In genomic region chr18:8212893-8213805, GRCh38 we compare ENCODE assay signal across 16 cellular contexts.
DNase-seq lines count a peak whose midpoint lies in the region; ATAC-seq and TF ChIP-seq lines count a peak whose summit lies in the region.
"Had no signal": no experiment of that assay in that cellular context is flagged by ENCODE, and none has a peak within 500 bp of the region (broad histone marks: within the 10 kb centered on the region; RNA-seq: fewer than 3 reads in every experiment).

No MANE protein-coding gene starts in this region.

- H3K4me1 ChIP-seq in mesenchymal stem cell (ENCODE audit: control insufficient read depth, insufficient read depth, low read depth, low read length): peaks cover 7% of the 10 kb centered on the region
- H3K4me1 ChIP-seq: esophagus squamous epithelium had no signal

- CTCF ChIA-PET in CD4-positive, alpha-beta T cell (lab: Charles Lee): no interaction called here

- H3K27me3 ChIP-seq in mesenchymal stem cell (ENCODE audit: control insufficient read depth in 1 of 2, insufficient read depth in 1 of 2, low read length in 2 of 2) (no peaks in the 10 kb centered on the region), WERI-Rb-1 (ENCODE audit: insufficient read depth, low read depth, severe bottlenecking) (no peaks in the 10 kb centered on the region)
- H3K27me3 ChIP-seq in CD4-positive, alpha-beta T cell (ENCODE audit: control insufficient read depth, insufficient read depth, low read length): no peaks in the 10 kb centered on the region
- H3K27me3 ChIP-seq: esophagus squamous epithelium, stomach had no signal

- H3K4me3 Mint-ChIP-seq in CD4-positive, alpha-beta T cell: no peak overlapping the region
- no peak overlapping the region for H3K4me3 Mint-ChIP-seq in stimulated activated effector memory CD8-positive, alpha-beta T cell treated with anti-CD3 and anti-CD28 coated beads, Interleukin-12 subunit alpha, Interleukin-12 subunit beta, amount 100 ng/mL, for 72 hours
- H3K4me3 Mint-ChIP-seq: CD4-positive, CD25-positive, alpha-beta regulatory T cell; immature natural killer cell had no signal

- no peak overlapping the region for H2AK5ac ChIP-seq in mesenchymal stem cell (ENCODE audit: low read length, severe bottlenecking)

- intact Hi-C loops in CD4-positive, alpha-beta T cell (cut with DNase I, micrococcal nuclease): no loop called here

- no peak overlapping the region for H3K18ac ChIP-seq in mesenchymal stem cell (ENCODE audit: low read depth in 1 of 2, low read length in 2 of 2)

- no peak overlapping the region for H3K9ac ChIP-seq in mesenchymal stem cell (ENCODE audit: low read length)

- H3K27ac ChIP-seq in mesenchymal stem cell (ENCODE audit: low read length, poor library complexity, severe bottlenecking) (no peak overlapping the region), WERI-Rb-1 (no peak overlapping the region)
- no peak overlapping the region for H3K27ac ChIP-seq in CD4-positive, alpha-beta T cell (ENCODE audit: low read depth, low read length)
- H3K27ac ChIP-seq: esophagus squamous epithelium, stomach had no signal

- no peaks in the 10 kb centered on the region for H3K36me3 Mint-ChIP-seq in CD4-positive, alpha-beta T cell (ENCODE audit: low read depth)
- H3K36me3 Mint-ChIP-seq in stimulated activated effector memory CD8-positive, alpha-beta T cell treated with anti-CD3 and anti-CD28 coated beads, Interleukin-12 subunit alpha, Interleukin-12 subunit beta, amount 100 ng/mL, for 72 hours: no peaks in the 10 kb centered on the region
- H3K36me3 Mint-ChIP-seq: CD4-positive, CD25-positive, alpha-beta regulatory T cell had no signal

- no peak for ATAC-seq in esophagus mucosa
- no peak for ATAC-seq in CD4-positive, alpha-beta T cell (ENCODE audit: poor library complexity)
- ATAC-seq in stimulated activated effector memory CD8-positive, alpha-beta T cell treated with anti-CD3 and anti-CD28 coated beads, Interleukin-12 subunit alpha, Interleukin-12 subunit beta, amount 100 ng/mL, for 72 hours: no peak

- no peak overlapping the region for H2BK5ac ChIP-seq in mesenchymal stem cell (ENCODE audit: low read depth, low read length, poor library complexity, severe bottlenecking)

- WGBS in mesenchymal stem cell: 72% methylated on average over 6 of the region's 8 CpGs

- no peaks in the 10 kb centered on the region for H3K27me3 Mint-ChIP-seq in CD4-positive, alpha-beta T cell
- H3K27me3 Mint-ChIP-seq: CD4-positive, CD25-positive, alpha-beta regulatory T cell had no signal

- H3K9me3 Mint-ChIP-seq in CD4-positive, alpha-beta T cell: no peaks in the 10 kb centered on the region
- peaks cover 4% of the 10 kb centered on the region for H3K9me3 Mint-ChIP-seq in stimulated activated effector memory CD8-positive, alpha-beta T cell treated with anti-CD3 and anti-CD28 coated beads, Interleukin-12 subunit alpha, Interleukin-12 subunit beta, amount 100 ng/mL, for 72 hours

- H3K4ac ChIP-seq in mesenchymal stem cell (ENCODE audit: low read depth in 1 of 2, low read length in 2 of 2): no peak overlapping the region

- no peak overlapping the region for H4K8ac ChIP-seq in mesenchymal stem cell (ENCODE audit: low read length)

- DNase-seq in Daoy (ENCODE audit: low read depth) (peak; percentile 28), M059J (ENCODE audit: low read depth) (peak; percentile 81), choroid plexus epithelial cell (ENCODE audit: low read depth) (peak; percentile 97), mesenchymal stem cell (peak; percentile 6), WERI-Rb-1 (no peak)
- DNase-seq in CD4-positive, alpha-beta T cell: no peak
- DNase-seq in stimulated activated effector memory CD8-positive, alpha-beta T cell treated with anti-CD3 and anti-CD28 coated beads, Interleukin-12 subunit alpha, Interleukin-12 subunit beta, amount 100 ng/mL, for 72 hours (ENCODE audit: low spot score in 2 of 2): no peak
- DNase-seq: activated naive CD4-positive, alpha-beta T cell treated with Interleukin-2 at 50 U/mL for 16 hours; CD4-positive, CD25-positive, alpha-beta regulatory T cell; esophagus squamous epithelium; immature natural killer cell; Karpas-422; NCI-H187; NCI-H774; stomach had no signal

- no peak overlapping the region for H3K14ac ChIP-seq in mesenchymal stem cell (ENCODE audit: low read length in 2 of 2)

- H3K9me3 ChIP-seq in mesenchymal stem cell (ENCODE audit: control insufficient read depth, low read length) (no peaks in the 10 kb centered on the region), WERI-Rb-1 (ENCODE audit: severe bottlenecking) (no peaks in the 10 kb centered on the region)
- no peaks in the 10 kb centered on the region for H3K9me3 ChIP-seq in CD4-positive, alpha-beta T cell (ENCODE audit: control insufficient read depth, low read length)
- H3K9me3 ChIP-seq: esophagus squamous epithelium, stomach had no signal

- H3K4me2 ChIP-seq in mesenchymal stem cell (ENCODE audit: low read length, poor library complexity, severe bottlenecking): no peak overlapping the region

- no peak overlapping the region for H2BK15ac ChIP-seq in mesenchymal stem cell (ENCODE audit: low read depth, poor library complexity, severe bottlenecking)

- no peak overlapping the region for H3K23ac ChIP-seq in mesenchymal stem cell (ENCODE audit: low read length in 2 of 2)

- no peaks in the 10 kb centered on the region for H3K4me1 Mint-ChIP-seq in CD4-positive, alpha-beta T cell (ENCODE audit: low read depth)
- H3K4me1 Mint-ChIP-seq in stimulated activated effector memory CD8-positive, alpha-beta T cell treated with anti-CD3 and anti-CD28 coated beads, Interleukin-12 subunit alpha, Interleukin-12 subunit beta, amount 100 ng/mL, for 72 hours: peaks cover 4% of the 10 kb centered on the region
- H3K4me1 Mint-ChIP-seq: CD4-positive, CD25-positive, alpha-beta regulatory T cell; immature natural killer cell had no signal

- H3K36me3 ChIP-seq in mesenchymal stem cell (ENCODE audit: control insufficient read depth in 1 of 2, insufficient read depth in 2 of 2, low read depth in 1 of 2, low read length in 2 of 2): peaks cover 6 to 11% of the 10 kb centered on the region in 2 experiments
- H3K36me3 ChIP-seq in WERI-Rb-1: no peaks in the 10 kb centered on the region
- H3K36me3 ChIP-seq: esophagus squamous epithelium had no signal

- H2BK12ac ChIP-seq in mesenchymal stem cell (ENCODE audit: low read length in 2 of 2): no peak overlapping the region

- POLR2A ChIA-PET in CD4-positive, alpha-beta T cell (lab: Charles Lee): no interaction called here

- no peak overlapping the region for H4K91ac ChIP-seq in mesenchymal stem cell (ENCODE audit: low read length)

- no peak overlapping the region for H2AFZ ChIP-seq in mesenchymal stem cell (ENCODE audit: low read depth, low read length)

- TF ChIP-seq CTCF in choroid plexus epithelial cell (conservative IDR thresholded peaks at IDR 0.05; ENCODE audit: low read depth, low read length) (no peak), WERI-Rb-1 (IDR thresholded peaks at IDR 0.05; ENCODE audit: low read depth, low read length) (no peak)
- TF ChIP-seq CTCF in CD4-positive, alpha-beta T cell (IDR thresholded peaks at IDR 0.05): no peak

- H2BK120ac ChIP-seq in mesenchymal stem cell (ENCODE audit: low read depth, low read length): no peak overlapping the region

- H3K79me1 ChIP-seq in mesenchymal stem cell (replicated peaks; ENCODE audit: low read length, poor library complexity, severe bottlenecking): peaks cover 4% of the 10 kb centered on the region

- H3K4me3 ChIP-seq in choroid plexus epithelial cell (ENCODE audit: low read depth, low read length): no peak overlapping the region
- H3K4me3 ChIP-seq in mesenchymal stem cell (ENCODE audit: insufficient read depth in 1 of 2, low read depth in 1 of 2, low read length in 2 of 2): no peak overlapping the region
- H3K4me3 ChIP-seq in WERI-Rb-1 (ENCODE audit: low read depth, low read length): no peak overlapping the region
- H3K4me3 ChIP-seq: esophagus squamous epithelium, stomach had no signal

- no peak overlapping the region for H3K27ac Mint-ChIP-seq in CD4-positive, alpha-beta T cell
- H3K27ac Mint-ChIP-seq in stimulated activated effector memory CD8-positive, alpha-beta T cell treated with anti-CD3 and anti-CD28 coated beads, Interleukin-12 subunit alpha, Interleukin-12 subunit beta, amount 100 ng/mL, for 72 hours: no peak overlapping the region
- H3K27ac Mint-ChIP-seq: CD4-positive, CD25-positive, alpha-beta regulatory T cell; immature natural killer cell had no signal

Comparison
In these comparisons a context has a peak if more than half of its experiments do, and no peak if none do; other contexts are left out.
1. DNase-seq: peak in Daoy (single experiment), M059J (single experiment), choroid plexus epithelial cell (single experiment) and mesenchymal stem cell (single experiment); none in CD4-positive, alpha-beta T cell (0 of 10), stimulated activated effector memory CD8-positive, alpha-beta T cell treated with anti-CD3 and anti-CD28 coated beads, Interleukin-12 subunit alpha, Interleukin-12 subunit beta, amount 100 ng/mL, for 72 hours (0 of 2) and WERI-Rb-1 (single experiment).